14 cellular contexts compared by ENCODE assay signal in the genomic region with DNA sequence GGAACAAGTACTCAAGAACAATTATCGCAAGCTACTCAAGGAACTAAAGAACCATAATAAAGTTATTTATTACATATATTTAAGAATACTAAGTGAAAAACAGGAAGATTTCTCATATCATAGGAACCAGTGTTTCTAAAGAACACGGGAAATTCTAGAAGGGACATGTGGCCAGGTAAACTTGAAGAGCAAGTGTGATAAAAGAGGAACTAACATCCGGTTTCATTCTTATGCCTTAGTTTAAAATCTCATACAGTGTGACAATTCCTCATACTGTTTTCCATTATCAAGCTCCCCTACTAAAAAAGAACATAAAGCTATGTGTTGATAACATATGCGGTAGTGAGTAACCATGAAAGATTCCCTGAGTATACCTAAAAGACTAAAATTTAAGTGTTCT. TPM values are rescaled to one million over a fixed set of nuclear protein-coding genes. Genes with fewer than 3 reads are reported as not detected.
DNase-seq lines count a peak whose midpoint lies in the region; ATAC-seq lines count a peak whose summit lies in the region.
"Had no signal": no experiment of that assay in that cellular context is flagged by ENCODE, and none has a peak within 500 bp of the region (broad histone marks: within the 10 kb centered on the region; RNA-seq: fewer than 3 reads in every experiment).

No MANE protein-coding gene starts in this region.

- H3K27ac Mint-ChIP-seq in activated naive CD4-positive, alpha-beta T cell treated with anti-CD3 and anti-CD28 coated beads, Interleukin-2, amount 10 ng/mL, durations not matched to agents 7 days and 5 days = peak overlapping the region; percentile 25
- no peak overlapping the region for H3K27ac Mint-ChIP-seq in activated T-helper 17 cell treated with anti-CD3 and anti-CD28 coated beads, Interleukin-2, amount 50 U/mL, for 72 hours
- H3K27ac Mint-ChIP-seq in stimulated activated naive B cell treated with anti-CD40 and anti-IgM and Interleukin-4, amounts not matched to agents 10 μg/mL and 1 μg/mL and 100 μg/mL, for 72 hours = no peak overlapping the region

- no peaks in the 10 kb centered on the region for H3K27me3 Mint-ChIP-seq in activated naive CD4-positive, alpha-beta T cell treated with anti-CD3 and anti-CD28 coated beads, Interleukin-2, amount 10 ng/mL, durations not matched to agents 7 days and 5 days
- H3K27me3 Mint-ChIP-seq in activated T-helper 17 cell treated with anti-CD3 and anti-CD28 coated beads, Interleukin-2, amount 50 U/mL, for 72 hours = no peaks in the 10 kb centered on the region
- no peaks in the 10 kb centered on the region for H3K27me3 Mint-ChIP-seq in stimulated activated naive B cell treated with anti-CD40 and anti-IgM and Interleukin-4, amounts not matched to agents 10 μg/mL and 1 μg/mL and 100 μg/mL, for 72 hours

- ATAC-seq in HG02885 (IDR thresholded peaks at IDR 0.05; ENCODE audit: poor library complexity, unreplicated experiment) (peak; percentile 41), GM19023 (IDR thresholded peaks at IDR 0.05; ENCODE audit: unreplicated experiment) (no peak), GM18517 (IDR thresholded peaks at IDR 0.05; ENCODE audit: unreplicated experiment) (no peak)
- peak; percentile 18 for ATAC-seq in activated T-helper 17 cell treated with anti-CD3 and anti-CD28 coated beads, Interleukin-2, amount 50 U/mL, for 72 hours (replicated peaks)
- peak; percentile 89 to 92 for ATAC-seq in stimulated activated naive B cell treated with anti-CD40 and anti-IgM and Interleukin-4, amounts not matched to agents 10 μg/mL and 1 μg/mL and 100 μg/mL, for 72 hours (replicated peaks)
- ATAC-seq: left lobe of liver had no signal

- H3K9me3 Mint-ChIP-seq in activated naive CD4-positive, alpha-beta T cell treated with anti-CD3 and anti-CD28 coated beads, Interleukin-2, amount 10 ng/mL, durations not matched to agents 7 days and 5 days = no peaks in the 10 kb centered on the region
- no peaks in the 10 kb centered on the region for H3K9me3 Mint-ChIP-seq in activated T-helper 17 cell treated with anti-CD3 and anti-CD28 coated beads, Interleukin-2, amount 50 U/mL, for 72 hours
- H3K9me3 Mint-ChIP-seq in stimulated activated naive B cell treated with anti-CD40 and anti-IgM and Interleukin-4, amounts not matched to agents 10 μg/mL and 1 μg/mL and 100 μg/mL, for 72 hours = no peaks in the 10 kb centered on the region

- DNase-seq in activated naive CD4-positive, alpha-beta T cell treated with anti-CD3 and anti-CD28 coated beads, Interleukin-2, amount 10 ng/mL, durations not matched to agents 7 days and 5 days = no peak
- no peak for DNase-seq in activated naive CD4-positive, alpha-beta T cell treated with anti-CD3 and anti-CD28 coated beads, Interleukin-2, amount 50 U/mL, for 16 hours
- no peak for DNase-seq in stimulated activated naive B cell treated with anti-CD40 and anti-IgM and Interleukin-4, amounts not matched to agents 10 μg/mL and 1 μg/mL and 100 μg/mL, for 72 hours
- no peak for DNase-seq in stimulated activated CD4-positive, alpha-beta T cell treated with anti-CD3 and anti-CD28 coated beads, Interleukin-12 subunit alpha, Interleukin-12 subunit beta, amount 100 ng/mL, for 4 hours
- DNase-seq: activated CD4-positive, alpha-beta T cell treated with anti-CD3 and anti-CD28 coated beads for 48 hours; activated gamma-delta T cell treated with Interleukin-2 at 50 U/mL for 16 hours; effector memory CD4-positive, alpha-beta T cell; NCI-H1694 treated with DMSO at 0.1 percent for 48 hours; NCI-H510A had no signal

- H3K4me1 Mint-ChIP-seq in activated naive CD4-positive, alpha-beta T cell treated with anti-CD3 and anti-CD28 coated beads, Interleukin-2, amount 10 ng/mL, durations not matched to agents 7 days and 5 days = peaks cover 41% of the 10 kb centered on the region
- peaks cover 19% of the 10 kb centered on the region for H3K4me1 Mint-ChIP-seq in activated T-helper 17 cell treated with anti-CD3 and anti-CD28 coated beads, Interleukin-2, amount 50 U/mL, for 72 hours
- H3K4me1 Mint-ChIP-seq in stimulated activated naive B cell treated with anti-CD40 and anti-IgM and Interleukin-4, amounts not matched to agents 10 μg/mL and 1 μg/mL and 100 μg/mL, for 72 hours = peaks cover 4 to 31% of the 10 kb centered on the region in 2 donors

- peaks cover 37% of the 10 kb centered on the region for H3K36me3 Mint-ChIP-seq in activated naive CD4-positive, alpha-beta T cell treated with anti-CD3 and anti-CD28 coated beads, Interleukin-2, amount 10 ng/mL, durations not matched to agents 7 days and 5 days
- peaks cover 93% of the 10 kb centered on the region for H3K36me3 Mint-ChIP-seq in activated T-helper 17 cell treated with anti-CD3 and anti-CD28 coated beads, Interleukin-2, amount 50 U/mL, for 72 hours (ENCODE audit: low read depth)
- H3K36me3 Mint-ChIP-seq in stimulated activated naive B cell treated with anti-CD40 and anti-IgM and Interleukin-4, amounts not matched to agents 10 μg/mL and 1 μg/mL and 100 μg/mL, for 72 hours = peaks cover 16 to 25% of the 10 kb centered on the region in 2 donors

- CTCF ChIA-PET in activated naive CD4-positive, alpha-beta T cell treated with anti-CD3 and anti-CD28 coated beads, Interleukin-2, amount 10 ng/mL, durations not matched to agents 7 days and 5 days (lab: Charles Lee) = interaction anchor here (1.1 kb wide), 1 partner anchor 57 kb away, joined by 4 read pairs; no protein-coding TSS in a partner anchor

- no peak overlapping the region for H3K4me3 Mint-ChIP-seq in activated naive CD4-positive, alpha-beta T cell treated with anti-CD3 and anti-CD28 coated beads, Interleukin-2, amount 10 ng/mL, durations not matched to agents 7 days and 5 days
- no peak overlapping the region for H3K4me3 Mint-ChIP-seq in activated T-helper 17 cell treated with anti-CD3 and anti-CD28 coated beads, Interleukin-2, amount 50 U/mL, for 72 hours
- peak overlapping the region in 1 of 2 donors; percentile 39 for H3K4me3 Mint-ChIP-seq in stimulated activated naive B cell treated with anti-CD40 and anti-IgM and Interleukin-4, amounts not matched to agents 10 μg/mL and 1 μg/mL and 100 μg/mL, for 72 hours

RNA-seq across cellular contexts. Expression of a gene that starts 24.1 kb away (rescaled TPM):
- 10 to 100 TPM; 15.6 to 29.4 TPM for total RNA-seq in activated T-helper 17 cell treated with anti-CD3 and anti-CD28 coated beads, Interleukin-2, amount 50 U/mL, for 72 hours

Comparison
In these comparisons a context has a peak if more than half of its experiments do, and no peak if none do; other contexts are left out.
1. ATAC-seq: peak in HG02885 (single experiment), activated T-helper 17 cell treated with anti-CD3 and anti-CD28 coated beads, Interleukin-2, amount 50 U/mL, for 72 hours (single experiment) and stimulated activated naive B cell treated with anti-CD40 and anti-IgM and Interleukin-4, amounts not matched to agents 10 μg/mL and 1 μg/mL and 100 μg/mL, for 72 hours (2 of 2); none in GM19023 (single experiment) and GM18517 (single experiment).